In the genomic region with DNA sequence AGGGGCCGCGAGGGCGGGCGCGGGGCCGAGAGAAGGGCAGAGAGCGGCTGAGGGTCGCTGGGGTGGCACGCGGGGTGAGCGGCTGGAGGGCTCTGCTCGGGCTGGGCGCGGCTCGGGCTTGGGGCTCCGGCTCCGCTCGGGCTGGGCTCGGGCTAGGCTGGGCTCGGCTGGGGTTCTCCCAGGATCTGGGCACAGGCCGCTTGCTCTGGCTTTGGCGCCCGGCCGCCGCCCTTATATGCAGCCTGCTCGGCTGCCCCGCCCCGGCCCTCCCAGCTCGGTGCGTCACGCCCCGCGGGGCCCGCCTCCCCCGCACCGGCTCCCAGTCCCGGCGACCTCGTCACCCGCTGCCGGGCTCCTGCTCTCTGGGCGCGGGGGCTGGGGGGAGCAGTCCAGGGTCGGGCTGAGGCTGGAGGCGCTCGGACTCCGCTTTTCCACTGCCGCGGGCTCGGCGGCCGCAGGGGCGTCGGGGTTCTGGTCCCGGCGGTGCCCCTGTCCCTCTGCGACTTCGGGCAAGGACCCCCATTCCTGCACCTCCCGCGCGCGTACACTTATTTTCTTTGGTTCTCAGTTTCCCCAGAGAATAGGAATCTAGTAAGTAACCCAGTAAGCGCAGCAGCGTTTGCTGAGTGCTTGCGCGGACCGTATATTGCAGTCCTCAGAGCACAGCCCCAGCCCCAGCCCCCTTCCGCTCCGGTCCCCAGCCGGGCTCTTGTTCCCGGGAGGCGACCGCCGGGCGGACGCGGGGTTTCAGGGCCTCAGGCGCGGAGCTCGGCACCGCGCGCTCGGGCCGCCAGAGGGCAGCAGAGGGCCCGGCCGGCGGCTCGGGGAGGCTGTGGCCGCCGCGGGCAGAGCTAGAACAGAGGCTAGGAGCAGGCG, we compare ENCODE assay signal across 1 cellular context.
TF ChIP-seq lines count a peak whose summit lies in the region.

A gene with protein sequence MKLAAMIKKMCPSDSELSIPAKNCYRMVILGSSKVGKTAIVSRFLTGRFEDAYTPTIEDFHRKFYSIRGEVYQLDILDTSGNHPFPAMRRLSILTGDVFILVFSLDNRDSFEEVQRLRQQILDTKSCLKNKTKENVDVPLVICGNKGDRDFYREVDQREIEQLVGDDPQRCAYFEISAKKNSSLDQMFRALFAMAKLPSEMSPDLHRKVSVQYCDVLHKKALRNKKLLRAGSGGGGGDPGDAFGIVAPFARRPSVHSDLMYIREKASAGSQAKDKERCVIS (minus strand): TSS at position 207 of the 876 bp plus-strand sequence. CDS start 214 bp downstream, outside the sequence.

TF ChIP-seq in HepG2, 621 proteins besides CTCF, POLR2A, EP300 and RAD21 (continued from another document and continues in another):
- TF ChIP-seq, protein P1, sequence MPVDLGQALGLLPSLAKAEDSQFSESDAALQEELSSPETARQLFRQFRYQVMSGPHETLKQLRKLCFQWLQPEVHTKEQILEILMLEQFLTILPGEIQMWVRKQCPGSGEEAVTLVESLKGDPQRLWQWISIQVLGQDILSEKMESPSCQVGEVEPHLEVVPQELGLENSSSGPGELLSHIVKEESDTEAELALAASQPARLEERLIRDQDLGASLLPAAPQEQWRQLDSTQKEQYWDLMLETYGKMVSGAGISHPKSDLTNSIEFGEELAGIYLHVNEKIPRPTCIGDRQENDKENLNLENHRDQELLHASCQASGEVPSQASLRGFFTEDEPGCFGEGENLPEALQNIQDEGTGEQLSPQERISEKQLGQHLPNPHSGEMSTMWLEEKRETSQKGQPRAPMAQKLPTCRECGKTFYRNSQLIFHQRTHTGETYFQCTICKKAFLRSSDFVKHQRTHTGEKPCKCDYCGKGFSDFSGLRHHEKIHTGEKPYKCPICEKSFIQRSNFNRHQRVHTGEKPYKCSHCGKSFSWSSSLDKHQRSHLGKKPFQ (CRISPR knock-in tag; IDR thresholded peaks at IDR 0.05; ENCODE audit: insufficient replicate concordance) = no peak
- peak; percentile 50; the same call in 1 of the 2 replicates for TF ChIP-seq ZNF430 (CRISPR knock-in tag; IDR thresholded peaks at IDR 0.05)
- no peak for TF ChIP-seq SNAI1 (CRISPR knock-in tag; IDR thresholded peaks at IDR 0.05; ENCODE audit: borderline replicate concordance)
- TF ChIP-seq ZBTB1 (CRISPR knock-in tag; IDR thresholded peaks at IDR 0.05; ENCODE audit: borderline replicate concordance) = no peak
- no peak for TF ChIP-seq HMG20B (CRISPR knock-in tag; conservative IDR thresholded peaks at IDR 0.05)
- peak; percentile 26; the same call in 1 of the 2 replicates for TF ChIP-seq ZNF749 (CRISPR knock-in tag; IDR thresholded peaks at IDR 0.05; ENCODE audit: borderline replicate concordance)
- TF ChIP-seq, protein P2, sequence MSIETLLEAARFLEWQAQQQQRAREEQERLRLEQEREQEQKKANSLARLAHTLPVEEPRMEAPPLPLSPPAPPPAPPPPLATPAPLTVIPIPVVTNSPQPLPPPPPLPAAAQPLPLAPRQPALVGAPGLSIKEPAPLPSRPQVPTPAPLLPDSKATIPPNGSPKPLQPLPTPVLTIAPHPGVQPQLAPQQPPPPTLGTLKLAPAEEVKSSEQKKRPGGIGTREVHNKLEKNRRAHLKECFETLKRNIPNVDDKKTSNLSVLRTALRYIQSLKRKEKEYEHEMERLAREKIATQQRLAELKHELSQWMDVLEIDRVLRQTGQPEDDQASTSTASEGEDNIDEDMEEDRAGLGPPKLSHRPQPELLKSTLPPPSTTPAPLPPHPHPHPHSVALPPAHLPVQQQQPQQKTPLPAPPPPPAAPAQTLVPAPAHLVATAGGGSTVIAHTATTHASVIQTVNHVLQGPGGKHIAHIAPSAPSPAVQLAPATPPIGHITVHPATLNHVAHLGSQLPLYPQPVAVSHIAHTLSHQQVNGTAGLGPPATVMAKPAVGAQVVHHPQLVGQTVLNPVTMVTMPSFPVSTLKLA (IDR thresholded peaks at IDR 0.05) = no peak
- peak; percentile 59 for TF ChIP-seq ASH2L (IDR thresholded peaks at IDR 0.05; ENCODE audit: insufficient read length, low read depth, low read length)
- TF ChIP-seq ZFP82 (CRISPR knock-in tag; IDR thresholded peaks at IDR 0.05; ENCODE audit: borderline replicate concordance) = 0 out of 2 replicates have a peak, but pooled peaks have one; percentile 53
- peak; percentile 40; the same call in 1 of the 2 replicates for TF ChIP-seq AKAP8 (CRISPR knock-in tag; IDR thresholded peaks at IDR 0.05)
- TF ChIP-seq ZNF670 (CRISPR knock-in tag; IDR thresholded peaks at IDR 0.05; ENCODE audit: borderline replicate concordance) = 0 out of 2 replicates have a peak, but pooled peaks have one; percentile 13
- no peak for TF ChIP-seq CEBPG (CRISPR knock-in tag; IDR thresholded peaks at IDR 0.05)
- TF ChIP-seq, protein P3, sequence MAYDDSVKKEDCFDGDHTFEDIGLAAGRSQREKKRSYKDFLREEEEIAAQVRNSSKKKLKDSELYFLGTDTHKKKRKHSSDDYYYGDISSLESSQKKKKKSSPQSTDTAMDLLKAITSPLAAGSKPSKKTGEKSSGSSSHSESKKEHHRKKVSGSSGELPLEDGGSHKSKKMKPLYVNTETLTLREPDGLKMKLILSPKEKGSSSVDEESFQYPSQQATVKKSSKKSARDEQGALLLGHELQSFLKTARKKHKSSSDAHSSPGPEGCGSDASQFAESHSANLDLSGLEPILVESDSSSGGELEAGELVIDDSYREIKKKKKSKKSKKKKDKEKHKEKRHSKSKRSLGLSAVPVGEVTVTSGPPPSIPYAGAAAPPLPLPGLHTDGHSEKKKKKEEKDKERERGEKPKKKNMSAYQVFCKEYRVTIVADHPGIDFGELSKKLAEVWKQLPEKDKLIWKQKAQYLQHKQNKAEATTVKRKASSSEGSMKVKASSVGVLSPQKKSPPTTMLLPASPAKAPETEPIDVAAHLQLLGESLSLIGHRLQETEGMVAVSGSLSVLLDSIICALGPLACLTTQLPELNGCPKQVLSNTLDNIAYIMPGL (CRISPR knock-in tag; IDR thresholded peaks at IDR 0.05; ENCODE audit: borderline replicate concordance in 1 of 2, low read depth in 1 of 2) = peak in 1 of 2 experiments; percentile 82; a peak in 2 of 4 replicates
- TF ChIP-seq PCBP2 (optimal IDR thresholded peaks at IDR 0.05; ENCODE audit: low read depth, low read length, poor library complexity, severe bottlenecking) = no peak
- TF ChIP-seq EED (CRISPR knock-in tag; IDR thresholded peaks at IDR 0.05) = no peak
- TF ChIP-seq, protein P4, sequence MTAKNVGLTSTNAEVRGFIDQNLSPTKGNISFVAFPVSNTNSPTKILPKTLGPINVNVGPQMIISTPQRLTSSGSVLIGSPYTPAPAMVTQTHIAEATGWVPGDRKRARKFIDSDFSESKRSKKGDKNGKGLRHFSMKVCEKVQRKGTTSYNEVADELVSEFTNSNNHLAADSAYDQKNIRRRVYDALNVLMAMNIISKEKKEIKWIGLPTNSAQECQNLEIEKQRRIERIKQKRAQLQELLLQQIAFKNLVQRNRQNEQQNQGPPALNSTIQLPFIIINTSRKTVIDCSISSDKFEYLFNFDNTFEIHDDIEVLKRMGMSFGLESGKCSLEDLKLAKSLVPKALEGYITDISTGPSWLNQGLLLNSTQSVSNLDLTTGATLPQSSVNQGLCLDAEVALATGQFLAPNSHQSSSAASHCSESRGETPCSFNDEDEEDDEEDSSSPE (CRISPR knock-in tag; IDR thresholded peaks at IDR 0.05) = peak; percentile 58
- no peak for TF ChIP-seq TOPORS (CRISPR knock-in tag; IDR thresholded peaks at IDR 0.05)
- TF ChIP-seq ZNF292 (CRISPR knock-in tag; IDR thresholded peaks at IDR 0.05; ENCODE audit: borderline replicate concordance, low read depth) = no peak
- no peak for TF ChIP-seq ZNF788 (CRISPR knock-in tag; IDR thresholded peaks at IDR 0.05; ENCODE audit: borderline replicate concordance)
- TF ChIP-seq, protein P5, sequence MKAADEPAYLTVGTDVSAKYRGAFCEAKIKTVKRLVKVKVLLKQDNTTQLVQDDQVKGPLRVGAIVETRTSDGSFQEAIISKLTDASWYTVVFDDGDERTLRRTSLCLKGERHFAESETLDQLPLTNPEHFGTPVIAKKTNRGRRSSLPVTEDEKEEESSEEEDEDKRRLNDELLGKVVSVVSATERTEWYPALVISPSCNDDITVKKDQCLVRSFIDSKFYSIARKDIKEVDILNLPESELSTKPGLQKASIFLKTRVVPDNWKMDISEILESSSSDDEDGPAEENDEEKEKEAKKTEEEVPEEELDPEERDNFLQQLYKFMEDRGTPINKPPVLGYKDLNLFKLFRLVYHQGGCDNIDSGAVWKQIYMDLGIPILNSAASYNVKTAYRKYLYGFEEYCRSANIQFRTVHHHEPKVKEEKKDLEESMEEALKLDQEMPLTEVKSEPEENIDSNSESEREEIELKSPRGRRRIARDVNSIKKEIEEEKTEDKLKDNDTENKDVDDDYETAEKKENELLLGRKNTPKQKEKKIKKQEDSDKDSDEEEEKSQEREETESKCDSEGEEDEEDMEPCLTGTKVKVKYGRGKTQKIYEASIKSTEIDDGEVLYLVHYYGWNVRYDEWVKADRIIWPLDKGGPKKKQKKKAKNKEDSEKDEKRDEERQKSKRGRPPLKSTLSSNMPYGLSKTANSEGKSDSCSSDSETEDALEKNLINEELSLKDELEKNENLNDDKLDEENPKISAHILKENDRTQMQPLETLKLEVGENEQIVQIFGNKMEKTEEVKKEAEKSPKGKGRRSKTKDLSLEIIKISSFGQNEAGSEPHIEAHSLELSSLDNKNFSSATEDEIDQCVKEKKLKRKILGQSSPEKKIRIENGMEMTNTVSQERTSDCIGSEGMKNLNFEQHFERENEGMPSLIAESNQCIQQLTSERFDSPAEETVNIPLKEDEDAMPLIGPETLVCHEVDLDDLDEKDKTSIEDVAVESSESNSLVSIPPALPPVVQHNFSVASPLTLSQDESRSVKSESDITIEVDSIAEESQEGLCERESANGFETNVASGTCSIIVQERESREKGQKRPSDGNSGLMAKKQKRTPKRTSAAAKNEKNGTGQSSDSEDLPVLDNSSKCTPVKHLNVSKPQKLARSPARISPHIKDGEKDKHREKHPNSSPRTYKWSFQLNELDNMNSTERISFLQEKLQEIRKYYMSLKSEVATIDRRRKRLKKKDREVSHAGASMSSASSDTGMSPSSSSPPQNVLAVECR (CRISPR knock-in tag; IDR thresholded peaks at IDR 0.05; ENCODE audit: borderline replicate concordance) = peak; percentile 67; the same call in 1 of the 2 replicates
- TF ChIP-seq, protein P6, sequence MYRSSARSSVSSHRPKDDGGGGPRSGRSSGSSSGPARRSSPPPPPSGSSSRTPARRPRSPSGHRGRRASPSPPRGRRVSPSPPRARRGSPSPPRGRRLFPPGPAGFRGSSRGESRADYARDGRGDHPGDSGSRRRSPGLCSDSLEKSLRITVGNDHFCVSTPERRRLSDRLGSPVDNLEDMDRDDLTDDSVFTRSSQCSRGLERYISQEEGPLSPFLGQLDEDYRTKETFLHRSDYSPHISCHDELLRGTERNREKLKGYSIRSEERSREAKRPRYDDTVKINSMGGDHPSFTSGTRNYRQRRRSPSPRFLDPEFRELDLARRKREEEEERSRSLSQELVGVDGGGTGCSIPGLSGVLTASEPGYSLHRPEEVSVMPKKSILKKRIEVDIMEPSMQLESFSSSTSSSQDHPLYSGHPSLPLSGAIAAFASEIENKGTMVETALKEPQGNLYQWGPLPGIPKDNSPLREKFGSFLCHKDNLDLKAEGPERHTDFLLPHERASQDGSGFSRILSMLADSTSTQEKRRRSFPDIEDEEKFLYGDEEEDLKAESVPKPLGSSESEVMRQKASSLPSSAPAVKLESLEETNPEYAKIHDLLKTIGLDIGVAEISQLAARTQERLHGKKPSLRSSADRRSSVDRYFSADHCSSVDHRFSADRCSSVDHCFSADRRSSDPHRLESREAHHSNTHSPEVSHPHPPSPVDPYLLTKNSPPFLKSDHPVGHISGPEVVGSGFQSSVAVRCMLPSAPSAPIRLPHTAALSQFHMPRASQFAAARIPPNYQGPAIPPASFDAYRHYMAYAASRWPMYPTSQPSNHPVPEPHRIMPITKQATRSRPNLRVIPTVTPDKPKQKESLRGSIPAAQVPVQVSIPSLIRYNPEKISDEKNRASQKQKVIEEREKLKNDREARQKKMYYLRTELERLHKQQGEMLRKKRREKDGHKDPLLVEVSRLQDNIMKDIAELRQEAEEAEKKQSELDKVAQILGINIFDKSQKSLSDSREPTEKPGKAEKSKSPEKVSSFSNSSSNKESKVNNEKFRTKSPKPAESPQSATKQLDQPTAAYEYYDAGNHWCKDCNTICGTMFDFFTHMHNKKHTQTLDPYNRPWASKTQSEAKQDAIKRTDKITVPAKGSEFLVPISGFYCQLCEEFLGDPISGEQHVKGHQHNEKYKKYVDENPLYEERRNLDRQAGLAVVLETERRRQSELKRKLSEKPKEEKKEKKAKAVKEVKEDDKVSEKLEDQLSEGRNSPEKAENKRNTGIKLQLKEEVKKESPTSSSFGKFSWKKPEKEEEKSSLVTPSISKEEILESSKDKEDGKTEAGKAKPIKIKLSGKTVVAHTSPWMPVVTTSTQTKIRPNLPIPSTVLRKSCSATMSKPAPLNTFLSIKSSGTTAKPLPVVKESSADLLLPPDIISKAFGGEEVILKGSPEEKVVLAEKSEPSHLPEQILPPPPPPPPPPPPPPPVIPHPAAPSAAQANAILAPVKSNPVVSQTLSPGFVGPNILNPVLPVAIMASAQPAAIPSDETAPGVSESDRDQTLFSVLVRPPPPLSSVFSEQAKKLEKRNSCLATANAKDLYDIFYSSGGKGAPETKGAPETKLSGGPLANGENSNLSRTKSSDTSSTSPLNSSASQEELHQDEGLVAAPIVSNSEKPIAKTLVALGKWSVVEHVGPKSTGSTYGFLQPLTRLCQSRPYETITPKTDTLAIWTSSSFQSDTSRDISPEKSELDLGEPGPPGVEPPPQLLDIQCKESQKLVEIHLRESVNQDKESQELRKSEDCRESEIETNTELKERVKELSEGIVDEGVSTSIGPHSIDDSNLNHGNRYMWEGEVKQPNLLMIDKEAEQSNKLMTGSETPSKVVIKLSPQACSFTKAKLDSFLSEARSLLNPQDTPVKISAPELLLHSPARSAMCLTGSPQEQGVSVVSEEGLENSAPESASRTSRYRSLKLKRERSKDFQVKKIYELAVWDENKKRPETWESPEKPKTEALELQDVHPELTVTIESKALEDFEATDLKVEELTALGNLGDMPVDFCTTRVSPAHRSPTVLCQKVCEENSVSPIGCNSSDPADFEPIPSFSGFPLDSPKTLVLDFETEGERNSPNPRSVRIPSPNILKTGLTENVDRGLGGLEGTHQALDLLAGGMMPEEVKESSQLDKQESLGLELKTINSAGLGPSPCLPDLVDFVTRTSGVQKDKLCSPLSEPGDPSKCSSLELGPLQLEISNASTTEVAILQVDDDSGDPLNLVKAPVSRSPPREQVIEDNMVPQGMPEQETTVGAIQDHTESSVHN (CRISPR knock-in tag; IDR thresholded peaks at IDR 0.05) = no peak
- no peak for TF ChIP-seq ZNF350 (CRISPR knock-in tag; IDR thresholded peaks at IDR 0.05; ENCODE audit: borderline replicate concordance, low read depth)
- TF ChIP-seq ZSCAN9 (CRISPR knock-in tag; IDR thresholded peaks at IDR 0.05; ENCODE audit: borderline replicate concordance) = no peak; the same call in 1 of the 2 replicates
- peak; percentile 49; the same call in 1 of the 2 replicates for TF ChIP-seq SMAD1 (CRISPR knock-in tag; IDR thresholded peaks at IDR 0.05; ENCODE audit: borderline replicate concordance, low read depth)
- TF ChIP-seq, protein P7, sequence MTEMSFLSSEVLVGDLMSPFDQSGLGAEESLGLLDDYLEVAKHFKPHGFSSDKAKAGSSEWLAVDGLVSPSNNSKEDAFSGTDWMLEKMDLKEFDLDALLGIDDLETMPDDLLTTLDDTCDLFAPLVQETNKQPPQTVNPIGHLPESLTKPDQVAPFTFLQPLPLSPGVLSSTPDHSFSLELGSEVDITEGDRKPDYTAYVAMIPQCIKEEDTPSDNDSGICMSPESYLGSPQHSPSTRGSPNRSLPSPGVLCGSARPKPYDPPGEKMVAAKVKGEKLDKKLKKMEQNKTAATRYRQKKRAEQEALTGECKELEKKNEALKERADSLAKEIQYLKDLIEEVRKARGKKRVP (CRISPR knock-in tag; IDR thresholded peaks at IDR 0.05) = 0 out of 4 replicates have a peak, but pooled peaks of 1 of the 2 experiments have one; percentile 35
- TF ChIP-seq THAP11 (CRISPR knock-in tag; IDR thresholded peaks at IDR 0.05) = no peak
- TF ChIP-seq, protein P8, sequence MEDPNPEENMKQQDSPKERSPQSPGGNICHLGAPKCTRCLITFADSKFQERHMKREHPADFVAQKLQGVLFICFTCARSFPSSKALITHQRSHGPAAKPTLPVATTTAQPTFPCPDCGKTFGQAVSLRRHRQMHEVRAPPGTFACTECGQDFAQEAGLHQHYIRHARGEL (CRISPR knock-in tag; IDR thresholded peaks at IDR 0.05) = no peak
- TF ChIP-seq ZNF569 (CRISPR knock-in tag; IDR thresholded peaks at IDR 0.05; ENCODE audit: borderline replicate concordance) = no peak
